24 cellular contexts compared by ENCODE assay signal in genomic region chr1:232844791-232845190, GRCh38. TPM values are rescaled to one million over a fixed set of nuclear protein-coding genes. Genes with fewer than 3 reads are reported as not detected.
DNase-seq lines count a peak whose midpoint lies in the region; ATAC-seq, FAIRE-seq and TF ChIP-seq lines count a peak whose summit lies in the region.
"Had no signal": no experiment of that assay in that cellular context is flagged by ENCODE, and none has a peak within 500 bp of the region (broad histone marks: within the 10 kb centered on the region; RNA-seq: fewer than 3 reads in every experiment).

No MANE protein-coding gene starts in this region.

- peak; percentile 5 for DNase-seq in EH (ENCODE audit: low read depth)
- peak; percentile 78 for DNase-seq in NCI-H226
- peak; percentile 25 for DNase-seq in bronchial epithelial cell (ENCODE audit: low read depth)
- peak; percentile 54 for DNase-seq in mesenchymal stem cell
- no peak for DNase-seq in suprapubic skin (ENCODE audit: low spot score in 2 of 2)
- DNase-seq in activated naive CD4-positive, alpha-beta T cell treated with anti-CD3 and anti-CD28 coated beads, Interleukin-2, amount 50 U/mL, for 16 hours: no peak
- DNase-seq: activated CD8-positive, alpha-beta T cell treated with anti-CD3 and anti-CD28 coated beads, Interleukin-2, amount 10 ng/mL, durations not matched to agents 7 days and 5 days; activated naive CD4-positive, alpha-beta T cell treated with anti-CD3 and anti-CD28 coated beads, Interleukin-2, amount 10 ng/mL, durations not matched to agents 7 days and 5 days; activated T-cell treated with anti-CD3 and anti-CD28 coated beads, Interleukin-2, amount 50 U/mL, for 24 hours; body of pancreas; CD8-positive, alpha-beta T cell; DMS79; heart left ventricle; immature natural killer cell; NCI-H1436 treated with DMSO at 0.1 percent for 48 hours; NCI-H2171 treated with DMSO at 0.1 percent for 48 hours; stimulated activated CD4-positive, alpha-beta T cell treated with anti-CD3 and anti-CD28 coated beads, Interleukin-12 subunit alpha, Interleukin-12 subunit beta, amount 100 ng/mL, for 4 hours; stimulated activated CD8-positive, alpha-beta memory T cell treated with anti-CD3 and anti-CD28 coated beads, Interleukin-4, amount 100 ng/mL, for 48 hours had no signal

- TF ChIP-seq EP300 in suprapubic skin (IDR thresholded peaks at IDR 0.05): no peak

- no peak overlapping the region for H2AFZ ChIP-seq in mesenchymal stem cell (ENCODE audit: low read depth, low read length)

- H2BK12ac ChIP-seq in mesenchymal stem cell (ENCODE audit: low read length in 2 of 2): no peak overlapping the region

- H3K9me3 ChIP-seq in mesenchymal stem cell (ENCODE audit: control insufficient read depth, low read length) (no peaks in the 10 kb centered on the region), suprapubic skin (no peaks in the 10 kb centered on the region)
- H3K9me3 ChIP-seq: body of pancreas, heart left ventricle, vagina had no signal

- H3K14ac ChIP-seq in mesenchymal stem cell (ENCODE audit: low read length in 2 of 2): no peak overlapping the region

- TF ChIP-seq POLR2A in suprapubic skin (IDR thresholded peaks at IDR 0.05): no peak

- no peak overlapping the region for H3K4ac ChIP-seq in mesenchymal stem cell (ENCODE audit: low read depth in 1 of 2, low read length in 2 of 2)

- no peak overlapping the region for H3K23ac ChIP-seq in mesenchymal stem cell (ENCODE audit: low read length in 2 of 2)

- no peak overlapping the region for H4K8ac ChIP-seq in mesenchymal stem cell (ENCODE audit: low read length)

- H3K18ac ChIP-seq in mesenchymal stem cell (ENCODE audit: low read depth in 1 of 2, low read length in 2 of 2): no peak overlapping the region

- H3K27ac ChIP-seq in mesenchymal stem cell (ENCODE audit: low read length, poor library complexity, severe bottlenecking) (peak overlapping the region; percentile 30), suprapubic skin (no peak overlapping the region)
- H3K27ac ChIP-seq: body of pancreas, heart left ventricle, SK-N-MC, vagina had no signal

- no peak overlapping the region for H2BK120ac ChIP-seq in mesenchymal stem cell (ENCODE audit: low read depth, low read length)

- ATAC-seq in GM21515 (IDR thresholded peaks at IDR 0.05; ENCODE audit: unreplicated experiment) (no peak), GM19328 (IDR thresholded peaks at IDR 0.05; ENCODE audit: unreplicated experiment) (no peak)
- ATAC-seq: activated CD8-positive, alpha-beta T cell treated with anti-CD3 and anti-CD28 coated beads, Interleukin-2, amount 10 ng/mL, durations not matched to agents 7 days and 5 days; body of pancreas; CD8-positive, alpha-beta T cell; heart left ventricle had no signal

- no peak overlapping the region for H2AK5ac ChIP-seq in mesenchymal stem cell (ENCODE audit: low read length, severe bottlenecking)

- H3K79me1 ChIP-seq in mesenchymal stem cell (replicated peaks; ENCODE audit: low read length, poor library complexity, severe bottlenecking): no peaks in the 10 kb centered on the region

- no peak overlapping the region for H2BK15ac ChIP-seq in mesenchymal stem cell (ENCODE audit: low read depth, poor library complexity, severe bottlenecking)

- H3K4me1 ChIP-seq in mesenchymal stem cell (ENCODE audit: control insufficient read depth, insufficient read depth, low read depth, low read length) (peaks cover 1% of the 10 kb centered on the region), suprapubic skin (no peaks in the 10 kb centered on the region)
- H3K4me1 ChIP-seq: body of pancreas, vagina had no signal

- H3K4me3 ChIP-seq in bronchial epithelial cell (ENCODE audit: low read depth, low read length) (no peak overlapping the region), mesenchymal stem cell (ENCODE audit: insufficient read depth in 1 of 2, low read depth in 1 of 2, low read length in 2 of 2) (no peak overlapping the region), suprapubic skin (no peak overlapping the region)
- H3K4me3 ChIP-seq: body of pancreas, heart left ventricle, lung, SK-N-MC, vagina had no signal

- H3K9ac ChIP-seq in mesenchymal stem cell (ENCODE audit: low read length): no peak overlapping the region

- no peaks in the 10 kb centered on the region for H3K36me3 ChIP-seq in bronchial epithelial cell (ENCODE audit: control insufficient read depth, insufficient read depth, low read length)
- H3K36me3 ChIP-seq in mesenchymal stem cell (ENCODE audit: control insufficient read depth in 1 of 2, insufficient read depth in 2 of 2, low read depth in 1 of 2, low read length in 2 of 2): no peaks in the 10 kb centered on the region
- no peaks in the 10 kb centered on the region for H3K36me3 ChIP-seq in suprapubic skin
- H3K36me3 ChIP-seq: heart left ventricle, vagina had no signal

- H2BK5ac ChIP-seq in mesenchymal stem cell (ENCODE audit: low read depth, low read length, poor library complexity, severe bottlenecking): no peak overlapping the region

- no peak overlapping the region for H3K4me2 ChIP-seq in mesenchymal stem cell (ENCODE audit: low read length, poor library complexity, severe bottlenecking)

- no peak overlapping the region for H4K91ac ChIP-seq in mesenchymal stem cell (ENCODE audit: low read length)

- no peaks in the 10 kb centered on the region for H3K27me3 ChIP-seq in bronchial epithelial cell (ENCODE audit: control insufficient read depth, insufficient read depth, low read length)
- H3K27me3 ChIP-seq in mesenchymal stem cell (ENCODE audit: control insufficient read depth in 1 of 2, insufficient read depth in 1 of 2, low read length in 2 of 2): no peaks in the 10 kb centered on the region
- no peaks in the 10 kb centered on the region for H3K27me3 ChIP-seq in suprapubic skin
- H3K27me3 ChIP-seq: body of pancreas, heart left ventricle, vagina had no signal

- FAIRE-seq in bronchial epithelial cell (lab: Jason Lieb, UNC): no peak
- FAIRE-seq: GM18507 had no signal

- no peak for TF ChIP-seq CTCF in bronchial epithelial cell (IDR thresholded peaks at IDR 0.05; ENCODE audit: insufficient read depth, low read length, severe bottlenecking)
- TF ChIP-seq CTCF in suprapubic skin (IDR thresholded peaks at IDR 0.05): no peak

- WGBS in mesenchymal stem cell: 97% methylated on average over 2 of the region's 5 CpGs
- whole genome bisulfite sequencing in suprapubic skin: 96% methylated on average over 5 of the region's 5 CpGs

RNA-seq across cellular contexts. Expression of gene MAP10, which starts 39.6 kb away (rescaled TPM):
- total RNA-seq in bronchial epithelial cell: 0.38 and 0.53 TPM in 2 replicates
- 0.69 TPM for polyA plus RNA-seq in mesenchymal stem cell (2013, experiment 1 of 2)
- polyA plus RNA-seq in mesenchymal stem cell (2013, experiment 2 of 2): 0.66 TPM
- total RNA-seq in suprapubic skin: 1 to 10 TPM in 1 of 4 donors, under 1 TPM in 3; 0.60 to 1.0 (median 0.81) TPM

Comparison
In these comparisons a context has a peak if more than half of its experiments do, and no peak if none do; other contexts are left out.
1. DNase-seq: peak in EH (single experiment), NCI-H226 (single experiment), bronchial epithelial cell (single experiment) and mesenchymal stem cell (single experiment); none in suprapubic skin (0 of 2) and activated naive CD4-positive, alpha-beta T cell treated with anti-CD3 and anti-CD28 coated beads, Interleukin-2, amount 50 U/mL, for 16 hours (single experiment).